In genomic region chr13:44989071-44989889, GRCh38 we compare ENCODE assay signal across 1 cellular context.
A peak's percentile ranks its signal among the peaks of the same experiment; 100 is the strongest.
TF ChIP-seq lines count a peak whose summit lies in the region.

Gene GPALPP1, plus strand, starts transcription at chr13:44989538. Its CDS starts 117 bp downstream, at chr13:44989655.
Gene NUFIP1, minus strand, starts transcription at chr13:44989471. Its CDS starts 35 bp downstream, at chr13:44989436.

TF ChIP-seq in K562, 482 proteins besides CTCF, POLR2A, EP300 and RAD21 (continued from another document and continues in another):
- TF ChIP-seq MGA (IDR thresholded peaks at IDR 0.05) = peak; percentile 59
- TF ChIP-seq KHSRP (IDR thresholded peaks at IDR 0.05) = peak; percentile 73
- peak; percentile 60; the same call in 1 of the 2 replicates for TF ChIP-seq ZNF511 (CRISPR knock-in tag; IDR thresholded peaks at IDR 0.05)
- no peak for TF ChIP-seq SREBF2 (CRISPR knock-in tag; IDR thresholded peaks at IDR 0.05)
- peak in 1 of 2 experiments; percentile 94; a peak in 2 of 4 replicates for TF ChIP-seq HDAC1 (IDR thresholded peaks at IDR 0.05)
- peak; percentile 99 for TF ChIP-seq CREM (IDR thresholded peaks at IDR 0.05; ENCODE audit: low read depth)
- peak; percentile 85 for TF ChIP-seq ATF1 (CRISPR knock-in tag; IDR thresholded peaks at IDR 0.05)
- TF ChIP-seq ATF1 (tag; IDR thresholded peaks at IDR 0.05) = peak; percentile 99
- peak; percentile 95 for TF ChIP-seq ZBTB12 (CRISPR knock-in tag; IDR thresholded peaks at IDR 0.05)
- peak; percentile 90 for TF ChIP-seq RBBP5 (IDR thresholded peaks at IDR 0.05; ENCODE audit: borderline replicate concordance, insufficient read depth, low read length, poor library complexity, severe bottlenecking)
- peak; percentile 97 for TF ChIP-seq C11orf30 (IDR thresholded peaks at IDR 0.05; ENCODE audit: low read depth)
- 0 out of 2 replicates have a peak, but pooled peaks have one; percentile 27 for TF ChIP-seq FOXK1 (CRISPR knock-in tag; IDR thresholded peaks at IDR 0.05; ENCODE audit: borderline replicate concordance)
- TF ChIP-seq NR2C2 (CRISPR knock-in tag; IDR thresholded peaks at IDR 0.05) = no peak
- peak; percentile 73 for TF ChIP-seq NR2C2 (tag; IDR thresholded peaks at IDR 0.05)
- TF ChIP-seq HCFC1 (IDR thresholded peaks at IDR 0.05; ENCODE audit: low read depth, low read length) = peak; percentile 78
- peak; percentile 84 for TF ChIP-seq RBFOX2 (IDR thresholded peaks at IDR 0.05; ENCODE audit: low read depth, low read length)
- TF ChIP-seq SP1 (CRISPR knock-in tag; IDR thresholded peaks at IDR 0.05) = peak; percentile 20; the same call in 1 of the 2 replicates
- TF ChIP-seq HBP1 (CRISPR knock-in tag; IDR thresholded peaks at IDR 0.05) = no peak
- peak; percentile 61 for TF ChIP-seq RB1 (IDR thresholded peaks at IDR 0.05; ENCODE audit: low read depth)
- TF ChIP-seq NFYB (IDR thresholded peaks at IDR 0.05; ENCODE audit: extremely low read depth, insufficient read length) = peak; percentile 33
- no peak for TF ChIP-seq ZNF431 (CRISPR knock-in tag; IDR thresholded peaks at IDR 0.05)
- peak; percentile 75; the same call in 1 of the 2 replicates for TF ChIP-seq ATF7 (IDR thresholded peaks at IDR 0.05)
- TF ChIP-seq FOXK2 (conservative IDR thresholded peaks at IDR 0.05 in 1 of 2, IDR thresholded peaks at IDR 0.05 in 1 of 2; ENCODE audit: low read depth in 2 of 2) = peak; percentile 73 to 89; a peak in 3 of 4 replicates
- TF ChIP-seq MAX (CRISPR knock-in tag; IDR thresholded peaks at IDR 0.05) = peak; percentile 78
- peak; percentile 83 to 95; a peak in 3 of 4 replicates for TF ChIP-seq SIN3A (IDR thresholded peaks at IDR 0.05; ENCODE audit: borderline replicate concordance in 2 of 2, control insufficient read depth in 1 of 2, low read depth in 2 of 2, low read length in 2 of 2)
- peak; percentile 52 for TF ChIP-seq TAF1 (IDR thresholded peaks at IDR 0.05; ENCODE audit: control insufficient read depth, extremely low read depth, insufficient read depth, low read length, severe bottlenecking)
- TF ChIP-seq MYC (IDR thresholded peaks at IDR 0.05; ENCODE audit: low read depth, low read length) = peak; percentile 90
- no peak for TF ChIP-seq MYC (CRISPR knock-in tag; IDR thresholded peaks at IDR 0.05; ENCODE audit: borderline replicate concordance, low read depth)
- TF ChIP-seq POLR2G (IDR thresholded peaks at IDR 0.05; ENCODE audit: low read depth, low read length) = peak; percentile 84
- TF ChIP-seq MEIS2 (IDR thresholded peaks at IDR 0.05; ENCODE audit: partially characterized antibody) = peak; percentile 55
- peak; percentile 92 for TF ChIP-seq SIN3B (IDR thresholded peaks at IDR 0.05; ENCODE audit: low read depth)
- TF ChIP-seq MITF (IDR thresholded peaks at IDR 0.05) = 0 out of 2 replicates have a peak, but pooled peaks have one; percentile 23
- no peak for TF ChIP-seq FOXO4 (CRISPR knock-in tag; IDR thresholded peaks at IDR 0.05)
- TF ChIP-seq NR1H2 (CRISPR knock-in tag; IDR thresholded peaks at IDR 0.05) = no peak
- peak; percentile 98 for TF ChIP-seq MTA1 (IDR thresholded peaks at IDR 0.05; ENCODE audit: borderline replicate concordance)
- TF ChIP-seq SLC30A9 (CRISPR knock-in tag; IDR thresholded peaks at IDR 0.05) = no peak
- TF ChIP-seq E2F6 (IDR thresholded peaks at IDR 0.05; ENCODE audit: borderline replicate concordance in 1 of 2, extremely low read depth in 1 of 2, insufficient read depth in 1 of 2, insufficient read length in 1 of 2, low read depth in 1 of 2, low read length in 1 of 2, poor library complexity in 1 of 2, severe bottlenecking in 1 of 2) = peak; percentile 60 to 66
- peak; percentile 79 for TF ChIP-seq PHF8 (IDR thresholded peaks at IDR 0.05; ENCODE audit: borderline replicate concordance, low read length)
- TF ChIP-seq ZNF274 (IDR thresholded peaks at IDR 0.05; ENCODE audit: borderline replicate concordance, low read depth, low read length) = no peak
- TF ChIP-seq EZH2 (IDR thresholded peaks at IDR 0.05; ENCODE audit: borderline replicate concordance, low read depth, low read length) = no peak
- 0 out of 2 replicates have a peak, but pooled peaks have one; percentile 23 for TF ChIP-seq CBX1 (IDR thresholded peaks at IDR 0.05; ENCODE audit: low read depth)
- peak; percentile 82 for TF ChIP-seq CXXC5 (CRISPR knock-in tag; IDR thresholded peaks at IDR 0.05)
- peak; percentile 76 for TF ChIP-seq MXD1 (CRISPR knock-in tag; IDR thresholded peaks at IDR 0.05; ENCODE audit: borderline replicate concordance, poor library complexity, severe bottlenecking)
